Comparison of ENCODE assay signal across 14 cellular contexts in genomic region chr2:239112127-239112774, GRCh38.
"Had no signal": no experiment of that assay in that cellular context is flagged by ENCODE, and none has a peak within 500 bp of the region (broad histone marks: within the 10 kb centered on the region; RNA-seq: fewer than 3 reads in every experiment).

No MANE protein-coding gene starts in this region.

- H3K27me3 ChIP-seq: brain microvascular endothelial cell, spleen, vagina had no signal

- ATAC-seq: natural killer cell had no signal

- H3K27ac ChIP-seq: brain microvascular endothelial cell, lower lobe of right lung, parathyroid adenoma had no signal

- DNase-seq: activated CD4-positive, alpha-beta T cell treated with anti-CD3 and anti-CD28 coated beads, Interleukin-2, amount 50 U/mL, for 1 hour; activated T-cell treated with anti-CD3 and anti-CD28 coated beads, Interleukin-2, amount 50 U/mL, for 1 hour; brain microvascular endothelial cell; cerebellar nuclear complex; glutamatergic neuron; lower lobe of right lung; natural killer cell; spleen; stimulated activated CD4-positive, alpha-beta T cell treated with anti-CD3 and anti-CD28 coated beads, Interleukin-2, amount 100 ng/mL, for 24 hours; stimulated activated naive CD4-positive, alpha-beta T cell had no signal

- H3K27ac Mint-ChIP-seq: activated naive CD8-positive, alpha-beta T cell; natural killer cell had no signal

- H3K4me3 ChIP-seq: lower lobe of right lung, spleen, vagina had no signal

- H3K36me3 Mint-ChIP-seq: mesothelial cell of epicardium had no signal

- H3K36me3 ChIP-seq: brain microvascular endothelial cell had no signal

- H3K9me3 ChIP-seq: lower lobe of right lung, spleen, vagina had no signal

- H3K4me1 ChIP-seq: parathyroid adenoma had no signal

- H3K27me3 Mint-ChIP-seq: activated naive CD8-positive, alpha-beta T cell had no signal

- H3K9me3 Mint-ChIP-seq: mesothelial cell of epicardium, natural killer cell had no signal

- H3K4me3 Mint-ChIP-seq: activated naive CD8-positive, alpha-beta T cell; mesothelial cell of epicardium; natural killer cell had no signal
